11 cellular contexts compared by ENCODE assay signal in the genomic region with DNA sequence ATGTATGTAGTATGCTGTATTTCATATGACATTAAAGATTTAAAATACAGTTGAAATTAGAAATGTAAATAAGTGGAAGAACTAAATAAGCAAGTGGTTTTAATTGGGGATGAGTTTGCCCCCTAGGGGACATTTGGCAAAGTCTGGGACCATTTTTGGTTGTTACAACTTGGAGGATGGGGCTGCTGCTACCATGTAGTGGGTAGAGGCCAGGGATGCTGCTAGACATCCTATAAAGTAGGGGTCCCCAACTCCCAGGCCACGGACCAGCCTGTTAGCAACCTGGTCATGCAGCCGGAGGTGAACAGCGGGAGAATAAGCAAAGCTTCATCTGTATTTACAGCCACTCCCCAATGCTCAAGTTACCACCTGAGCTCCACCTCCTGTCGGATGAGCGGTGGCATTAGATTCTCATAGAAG.
DNase-seq lines count a peak whose midpoint lies in the region; FAIRE-seq and TF ChIP-seq lines count a peak whose summit lies in the region.
"Had no signal": no experiment of that assay in that cellular context is flagged by ENCODE, and none has a peak within 500 bp of the region (broad histone marks: within the 10 kb centered on the region; RNA-seq: fewer than 3 reads in every experiment).

No MANE protein-coding gene starts in this region.

- H3K9me3 Mint-ChIP-seq in nephron progenitor cell: no peaks in the 10 kb centered on the region

- H3K4me1 ChIP-seq in KMS-11 (ENCODE audit: low read depth, poor library complexity, severe bottlenecking): no peaks in the 10 kb centered on the region

- H3K9ac ChIP-seq in KMS-11: no peak overlapping the region

- no peaks in the 10 kb centered on the region for H3K27me3 Mint-ChIP-seq in nephron progenitor cell (ENCODE audit: low read depth, poor library complexity)

- peaks cover 18% of the 10 kb centered on the region for H3K4me1 Mint-ChIP-seq in nephron progenitor cell

- H3K27ac Mint-ChIP-seq in nephron progenitor cell: no peak overlapping the region

- H2AFZ ChIP-seq in KMS-11 (ENCODE audit: low read depth): no peak overlapping the region

- H3K36me3 ChIP-seq in KMS-11 (ENCODE audit: insufficient read depth): no peaks in the 10 kb centered on the region
- H3K36me3 ChIP-seq: SJCRH30 had no signal

- no peaks in the 10 kb centered on the region for H3K36me3 Mint-ChIP-seq in nephron progenitor cell (ENCODE audit: low read depth)

- no peak overlapping the region for H3K4me2 ChIP-seq in KMS-11

- H3K4me3 ChIP-seq in KMS-11 (IDR thresholded peaks at IDR 0.05; ENCODE audit: insufficient read depth, low read depth, low read length) (no peak overlapping the region), choroid plexus epithelial cell (ENCODE audit: low read depth, low read length) (no peak overlapping the region)
- H3K4me3 ChIP-seq: SJCRH30 had no signal

- H3K79me2 ChIP-seq in KMS-11 (ENCODE audit: insufficient read depth, low read depth): no peaks in the 10 kb centered on the region

- H3K4me3 Mint-ChIP-seq in nephron progenitor cell: no peak overlapping the region

- H4K20me1 ChIP-seq in KMS-11 (ENCODE audit: insufficient read depth): no peaks in the 10 kb centered on the region

- no peaks in the 10 kb centered on the region for H3K27me3 ChIP-seq in KMS-11 (ENCODE audit: insufficient read depth, low read depth)
- H3K27me3 ChIP-seq: SJCRH30 had no signal

- no peak overlapping the region for H3K27ac ChIP-seq in KMS-11
- H3K27ac ChIP-seq: SJCRH30 had no signal

- no peak for FAIRE-seq in RCC 7860 (lab: Jason Lieb, UNC)
- FAIRE-seq: GM19239 had no signal

- TF ChIP-seq CTCF in KMS-11 (conservative IDR thresholded peaks at IDR 0.05; ENCODE audit: low read depth, low read length) (peak; percentile 75), choroid plexus epithelial cell (conservative IDR thresholded peaks at IDR 0.05; ENCODE audit: low read depth, low read length) (peak; percentile 68), nephron progenitor cell (IDR thresholded peaks at IDR 0.05) (peak; percentile 29)

- DNase-seq in EL (peak; percentile 25), choroid plexus epithelial cell (ENCODE audit: low read depth) (peak; percentile 64), nephron progenitor cell (no peak), RCC 7860 (ENCODE audit: low spot score) (no peak), NCI-H526 treated with DMSO at 0.1 percent for 48 hours (lab: John Stamatoyannopoulos, UW) (no peak), NCI-H1092 treated with DMSO at 0.1 percent for 48 hours (lab: John Stamatoyannopoulos, UW) (no peak)
- DNase-seq: activated gamma-delta T cell treated with Interleukin-2 at 50 U/mL for 16 hours, substantia nigra had no signal

Comparison
In these comparisons a context has a peak if more than half of its experiments do, and no peak if none do; other contexts are left out.
1. DNase-seq: peak in EL (single experiment) and choroid plexus epithelial cell (single experiment); none in nephron progenitor cell (single experiment), RCC 7860 (single experiment), NCI-H526 treated with DMSO at 0.1 percent for 48 hours (single experiment) and NCI-H1092 treated with DMSO at 0.1 percent for 48 hours (single experiment).
2. Peak in every context shown above with its lines, with median percentiles within 50 percentile points of each other: CTCF ChIP-seq.